Comparison of ENCODE assay signal across 8 cellular contexts in the genomic region with DNA sequence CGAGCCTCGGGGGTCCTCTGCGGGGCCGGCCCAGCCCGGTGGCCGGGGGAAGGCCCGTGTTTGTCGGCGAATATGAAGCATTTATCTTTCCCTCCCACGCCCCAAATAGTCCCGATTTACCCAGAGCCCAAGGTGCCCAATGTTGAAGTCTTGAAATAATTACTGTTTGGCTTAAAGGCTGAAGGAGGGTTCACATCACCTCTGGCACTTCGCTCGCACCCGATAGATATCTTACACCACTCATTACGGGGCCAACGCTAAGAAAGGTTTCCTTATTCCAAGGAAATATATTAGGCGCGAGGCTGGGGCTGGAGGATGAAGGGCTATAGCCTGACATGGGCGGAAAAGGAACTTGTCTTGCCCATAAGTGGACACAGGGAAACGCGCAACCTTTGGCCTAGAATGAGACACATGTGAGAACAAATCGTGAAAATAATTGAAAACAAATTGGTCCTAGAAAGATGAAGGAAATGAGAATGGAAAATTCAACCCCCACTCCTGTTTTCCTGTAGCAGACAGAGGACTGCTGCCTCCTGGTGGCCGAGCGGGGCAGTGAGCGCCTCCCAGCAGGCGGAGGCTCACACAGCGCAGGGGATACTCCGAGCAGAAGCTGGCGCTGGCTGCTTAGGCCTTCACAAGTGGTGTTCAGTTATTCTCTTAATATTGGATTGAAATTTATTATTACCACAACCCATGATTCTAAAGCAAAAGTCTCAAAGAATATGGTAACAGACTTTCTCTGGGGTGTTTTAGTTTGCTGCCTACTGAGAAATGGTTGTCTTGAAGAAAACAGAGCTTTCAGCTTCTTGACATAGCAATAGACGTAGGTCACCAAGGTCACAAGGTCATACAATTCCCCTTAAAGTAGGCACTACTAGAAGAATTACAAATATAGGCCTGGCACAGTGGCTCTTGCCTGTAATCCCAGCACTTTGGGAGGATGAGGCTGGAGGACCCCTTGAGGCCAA.
DNase-seq lines count a peak whose midpoint lies in the region; ATAC-seq and FAIRE-seq lines count a peak whose summit lies in the region.

No MANE protein-coding gene starts in this region.

- ATAC-seq in HG02885 (IDR thresholded peaks at IDR 0.05; ENCODE audit: poor library complexity, unreplicated experiment) (peak; percentile 80), GM18870 (IDR thresholded peaks at IDR 0.05; ENCODE audit: unreplicated experiment) (no peak)

- peak; percentile 66 to 78 for DNase-seq in NCI-H446 (lab: John Stamatoyannopoulos, UW)
- DNase-seq in activated CD4-positive, alpha-beta T cell treated with anti-CD3 and anti-CD28 coated beads, Interleukin-2, amount 50 U/mL, for 1 hour = peak; percentile 84
- peak; percentile 81 for DNase-seq in dedifferentiated amniotic fluid mesenchymal stem cell (ENCODE audit: extremely low spot score)
- peak; percentile 87 for DNase-seq in left kidney (ENCODE audit: low read depth, low spot score)
- DNase-seq in stimulated activated CD4-positive, alpha-beta T cell treated with anti-CD3 and anti-CD28 coated beads, Interleukin-1b, Interleukin-23, amount 100 ng/mL, for 24 hours (ENCODE audit: low read depth in 4 of 4, low spot score in 1 of 4) = peak; percentile 53 to 79 (median 74)

- peak; percentile 89 for FAIRE-seq in G401.6 (lab: Jason Lieb, UNC)
